In genomic region chr2:129055242-129055641, GRCh38 we compare ENCODE assay signal across 28 cellular contexts.
"Had no signal": no experiment of that assay in that cellular context is flagged by ENCODE, and none has a peak within 500 bp of the region (broad histone marks: within the 10 kb centered on the region; RNA-seq: fewer than 3 reads in every experiment).

No MANE protein-coding gene starts in this region.

- H3K27ac ChIP-seq: coronary artery, neutrophil, pancreas, right lobe of liver, stomach, testis, tibial artery, upper lobe of left lung had no signal

- H3K4me1 ChIP-seq: pancreas, right lobe of liver, testis, upper lobe of left lung had no signal

- H3K27me3 ChIP-seq: esophagus squamous epithelium, neutrophil, pancreas, right lobe of liver, stomach, testis, tibial artery, upper lobe of left lung had no signal

- DNase-seq: dermis blood vessel endothelial cell; effector memory CD4-positive, alpha-beta T cell; erythroblast; esophagus squamous epithelium; foreskin melanocyte; head of caudate nucleus; mesenchymal stem cell; mucosa of descending colon; naive B cell; pancreas; right lobe of liver; small intestine; stimulated activated CD4-positive, alpha-beta T cell treated with anti-CD3 and anti-CD28 coated beads, Interleukin-12 subunit alpha, Interleukin-12 subunit beta, amount 100 ng/mL, for 4 hours; stimulated activated CD4-positive, alpha-beta T cell treated with anti-CD3 and anti-CD28 coated beads, Interleukin-1b, Interleukin-23, amount 100 ng/mL, for 48 hours; stimulated activated CD4-positive, alpha-beta T cell treated with anti-CD3 and anti-CD28 coated beads, Interleukin-4, amount 100 ng/mL, for 24 hours; stimulated activated naive CD4-positive, alpha-beta T cell treated with Interleukin-2 at 50 U/mL for 16 hours; stomach; testis; tibial artery; upper lobe of left lung had no signal

- H3K36me3 ChIP-seq: esophagus squamous epithelium, neutrophil, pancreas, right lobe of liver, stomach, tibial artery, upper lobe of left lung had no signal

- H3K9me3 ChIP-seq: esophagus squamous epithelium, mucosa of descending colon, neutrophil, pancreas, right lobe of liver, stomach, testis, tibial artery, upper lobe of left lung had no signal

- H3K4me3 ChIP-seq: coronary artery, esophagus squamous epithelium, lung, mucosa of descending colon, pancreas, right lobe of liver, stomach, testis, tibial artery, upper lobe of left lung had no signal

- FAIRE-seq: endothelial cell of umbilical vein, pancreas, small intestine, urothelium cell line had no signal

- ATAC-seq: left lobe of liver; mucosa of descending colon; natural killer cell treated with Interleukin-12 subunit alpha and Interleukin-12 subunit beta and Interleukin-15 and Interleukin-18, amount 100 ng/mL, for 72 hours; pancreas; right lobe of liver; stimulated activated effector memory CD8-positive, alpha-beta T cell treated with anti-CD3 and anti-CD28 coated beads, Interleukin-12 subunit alpha, Interleukin-12 subunit beta, amount 100 ng/mL, for 72 hours had no signal
